11 cellular contexts compared by ENCODE assay signal in the genomic region with DNA sequence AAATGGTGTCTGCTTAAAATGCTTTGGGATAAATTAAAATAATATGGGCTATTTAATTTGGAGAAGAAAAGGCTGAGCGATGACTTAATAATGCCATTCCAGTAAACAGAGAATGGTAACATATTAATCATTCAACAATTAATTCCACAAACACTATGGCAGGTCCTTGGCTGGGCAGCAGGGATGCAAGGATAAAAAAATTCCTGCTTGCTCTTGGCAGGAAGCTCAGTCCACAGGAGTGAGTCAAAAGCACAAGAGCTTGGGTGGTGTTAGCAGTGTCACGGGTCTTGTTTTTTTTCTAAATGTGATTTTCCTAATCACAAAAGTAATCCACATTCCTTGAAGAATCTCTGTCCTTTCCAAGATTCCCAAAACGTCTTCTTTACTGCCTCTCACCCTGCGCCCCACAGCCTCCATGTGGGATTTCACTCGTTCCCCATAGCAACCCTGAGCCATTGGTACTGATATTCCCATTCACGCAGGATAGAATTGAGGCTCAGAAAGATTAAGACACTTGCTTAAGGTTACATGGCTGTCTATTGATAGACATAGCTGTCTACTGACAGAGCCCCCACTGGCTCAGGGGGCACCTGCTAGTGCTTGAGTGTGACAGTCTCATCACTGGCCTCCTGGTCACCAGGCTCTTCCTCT.
DNase-seq lines count a peak whose midpoint lies in the region; ATAC-seq, FAIRE-seq and TF ChIP-seq lines count a peak whose summit lies in the region.
"Had no signal": no experiment of that assay in that cellular context is flagged by ENCODE, and none has a peak within 500 bp of the region (broad histone marks: within the 10 kb centered on the region; RNA-seq: fewer than 3 reads in every experiment).

No MANE protein-coding gene starts in this region.

- H3K27me3 Mint-ChIP-seq in memory B cell, result no peaks in the 10 kb centered on the region

- no peaks in the 10 kb centered on the region for H3K9me3 Mint-ChIP-seq in memory B cell
- H3K9me3 Mint-ChIP-seq: activated naive CD4-positive, alpha-beta T cell treated with anti-CD3 and anti-CD28 coated beads, Interleukin-2, amount 50 U/mL, for 72 hours; natural killer cell had no signal

- H3K9me3 ChIP-seq in smooth muscle cell (replicated peaks; ENCODE audit: low read depth), result no peaks in the 10 kb centered on the region

- H3K36me3 ChIP-seq in smooth muscle cell (ENCODE audit: low read depth), result no peaks in the 10 kb centered on the region

- H3K79me2 ChIP-seq in smooth muscle cell (ENCODE audit: low read depth), result no peaks in the 10 kb centered on the region

- peak overlapping the region; percentile 46 for H3K27ac Mint-ChIP-seq in memory B cell
- H3K27ac Mint-ChIP-seq: natural killer cell had no signal

- H3K4me2 ChIP-seq in smooth muscle cell, result no peak overlapping the region

- no peak overlapping the region for H3K4me3 Mint-ChIP-seq in memory B cell
- H3K4me3 Mint-ChIP-seq: natural killer cell had no signal

- DNase-seq in HTR-8/SVneo (ENCODE audit: insufficient read length, low spot score) (peak; percentile 24), epithelial cell of prostate (ENCODE audit: low read depth, low spot score) (peak; percentile 6), memory B cell (ENCODE audit: low spot score in 2 of 2) (no peak), ureter (ENCODE audit: low spot score) (peak; percentile 52), smooth muscle cell (lab: John Stamatoyannopoulos, UW; ENCODE audit: unreplicated experiment) (no peak), GM12891 (ENCODE audit: insufficient read length, low spot score) (no peak)
- DNase-seq: DMS53, natural killer cell, NCI-H187 treated with DMSO at 0.1 percent for 48 hours had no signal

- H3K27me3 ChIP-seq in smooth muscle cell (ENCODE audit: low read depth), result no peaks in the 10 kb centered on the region

- H3K27ac ChIP-seq in epithelial cell of prostate (peak overlapping the region; percentile 35), smooth muscle cell (ENCODE audit: low read depth) (no peak overlapping the region)

- TF ChIP-seq CTCF in smooth muscle cell (IDR thresholded peaks at IDR 0.05; ENCODE audit: borderline replicate concordance, insufficient read depth, poor library complexity, severe bottlenecking), result no peak

- H3K4me3 ChIP-seq in smooth muscle cell, result no peak overlapping the region

- no peak for TF ChIP-seq POLR2A in GM12891 (IDR thresholded peaks at IDR 0.05; ENCODE audit: low read depth, low read length)

- H3K4me1 Mint-ChIP-seq in memory B cell, result peaks cover 3% of the 10 kb centered on the region

- H3K36me3 Mint-ChIP-seq in memory B cell, result peaks cover 24% of the 10 kb centered on the region
- H3K36me3 Mint-ChIP-seq: natural killer cell had no signal

- H3K9ac ChIP-seq in smooth muscle cell (ENCODE audit: low read depth), result no peak overlapping the region

- peaks cover 21% of the 10 kb centered on the region for H4K20me1 ChIP-seq in smooth muscle cell (ENCODE audit: low read depth)

- FAIRE-seq in HTR-8/SVneo (lab: Jason Lieb, UNC) (no peak), GM12891 (lab: Jason Lieb, UNC) (no peak)

- H3F3A ChIP-seq in smooth muscle cell (ENCODE audit: low read depth), result no peaks in the 10 kb centered on the region

- H3K4me1 ChIP-seq in smooth muscle cell (ENCODE audit: low read depth), result no peaks in the 10 kb centered on the region

- no peak overlapping the region for H2AFZ ChIP-seq in smooth muscle cell (ENCODE audit: low read depth)

- WGBS in smooth muscle cell (ENCODE audit: low lambda C conversion rate), result 76% methylated on average over 6 of the region's 6 CpGs

- ATAC-seq in memory B cell (ENCODE audit: low read depth) (no peak), GM21423 (IDR thresholded peaks at IDR 0.05; ENCODE audit: unreplicated experiment) (no peak)
- ATAC-seq: activated naive CD4-positive, alpha-beta T cell treated with anti-CD3 and anti-CD28 coated beads, Interleukin-2, amount 50 U/mL, for 72 hours; natural killer cell had no signal

TF ChIP-seq in GM12891, 5 proteins besides CTCF, POLR2A, EP300 and RAD21:
- TF ChIP-seq POU2F2 (IDR thresholded peaks at IDR 0.05; ENCODE audit: low read depth, low read length) (no peak), SPI1 (IDR thresholded peaks at IDR 0.05; ENCODE audit: low read depth, low read length) (no peak), TAF1 (IDR thresholded peaks at IDR 0.05; ENCODE audit: low read depth, low read length) (no peak), PAX5 (IDR thresholded peaks at IDR 0.05; ENCODE audit: insufficient read depth, low read length, severe bottlenecking) (no peak), POLR2AphosphoS5 (IDR thresholded peaks at IDR 0.05; ENCODE audit: low read depth, low read length) (no peak)

Comparison
In these comparisons a context has a peak if more than half of its experiments do, and no peak if none do; other contexts are left out.
1. DNase-seq: peak in HTR-8/SVneo (single experiment), epithelial cell of prostate (single experiment) and ureter (single experiment); none in memory B cell (0 of 2), smooth muscle cell (single experiment) and GM12891 (single experiment).